14 cellular contexts compared by ENCODE assay signal in the genomic region with DNA sequence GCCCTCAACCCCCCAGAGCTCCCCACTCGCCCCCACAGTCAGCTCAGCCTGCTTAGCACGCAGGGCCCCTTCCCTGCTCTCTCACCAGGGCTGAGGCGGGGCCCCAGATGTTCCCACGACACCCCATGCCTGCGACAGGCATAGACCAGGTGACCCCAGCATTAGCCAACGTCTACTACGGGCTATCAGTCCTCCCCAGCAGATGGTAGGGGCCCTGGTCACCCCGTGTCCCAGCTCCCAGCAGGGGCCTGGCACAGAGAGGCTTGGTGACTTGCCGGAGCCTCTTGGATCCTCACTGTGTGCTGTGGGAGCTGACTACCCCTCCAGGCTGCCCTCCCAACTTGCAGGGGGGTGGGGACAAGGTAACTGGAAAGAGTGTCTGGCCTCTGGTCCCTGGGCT.
DNase-seq lines count a peak whose midpoint lies in the region; ATAC-seq and TF ChIP-seq lines count a peak whose summit lies in the region.
"Had no signal": no experiment of that assay in that cellular context is flagged by ENCODE, and none has a peak within 500 bp of the region (broad histone marks: within the 10 kb centered on the region; RNA-seq: fewer than 3 reads in every experiment).

No MANE protein-coding gene starts in this region.

- intact Hi-C loops in dorsolateral prefrontal cortex (cut with DNase I), result loop anchor here (2.0 to 5.0 kb wide), 5 partner anchors 88 to 529 kb away; no protein-coding TSS in a partner anchor

- H2AK5ac ChIP-seq in mesenchymal stem cell (ENCODE audit: low read length, severe bottlenecking), result no peak overlapping the region

- no peak overlapping the region for H2BK120ac ChIP-seq in mesenchymal stem cell (ENCODE audit: low read depth, low read length)

- no peaks in the 10 kb centered on the region for H3K79me2 ChIP-seq in Karpas-422 (ENCODE audit: low read length)

- in situ Hi-C loops in HAP-1 (cut with MboI; ENCODE audit: low sequenced_read_pairs), result no loop called here

- H3K27me3 Mint-ChIP-seq in osteocyte (ENCODE audit: unreplicated experiment), result no peaks in the 10 kb centered on the region
- H3K27me3 Mint-ChIP-seq: CD4-positive, alpha-beta memory T cell had no signal

- peak; percentile 80 for DNase-seq in Karpas-422
- DNase-seq in dorsolateral prefrontal cortex, result no peak
- no peak for DNase-seq in osteocyte (ENCODE audit: extremely low spot score, unreplicated experiment)
- DNase-seq in HAP-1 (ENCODE audit: low spot score in 2 of 2), result no peak
- DNase-seq in mesenchymal stem cell, result no peak
- no peak for DNase-seq in kidney glomerular epithelial cell (lab: John Stamatoyannopoulos, UW)
- DNase-seq: CD4-positive, alpha-beta memory T cell; NCI-H1105 treated with DMSO at 0.1 percent for 48 hours; NCI-H187; NCI-H748 treated with DMSO at 0.1 percent for 48 hours; PC-9 had no signal

- H3K27me3 ChIP-seq in Karpas-422 (ENCODE audit: low read length) (no peaks in the 10 kb centered on the region), dorsolateral prefrontal cortex (no peaks in the 10 kb centered on the region), HAP-1 (ENCODE audit: low read depth) (no peaks in the 10 kb centered on the region), mesenchymal stem cell (ENCODE audit: control insufficient read depth in 1 of 2, insufficient read depth in 1 of 2, low read length in 2 of 2) (no peaks in the 10 kb centered on the region)

- peak overlapping the region in 1 of 2 experiments; percentile 79 for H3K14ac ChIP-seq in mesenchymal stem cell (ENCODE audit: low read length in 2 of 2)

- H3K27ac ChIP-seq in 22Rv1, result 0 out of 2 replicates have a peak overlapping the region, but pooled peaks have one; percentile 17
- H3K27ac ChIP-seq in Karpas-422 (ENCODE audit: low read length), result peak overlapping the region; percentile 98
- peak overlapping the region in 44 of 59 donors; percentile 4 to 90 (median 70) for H3K27ac ChIP-seq in dorsolateral prefrontal cortex
- H3K27ac ChIP-seq in mesenchymal stem cell (ENCODE audit: low read length, poor library complexity, severe bottlenecking), result no peak overlapping the region
- H3K27ac ChIP-seq: PC-9 had no signal

- H3K9me3 ChIP-seq in Karpas-422 (ENCODE audit: low read length), result no peaks in the 10 kb centered on the region
- H3K9me3 ChIP-seq in HAP-1, result no peaks in the 10 kb centered on the region
- no peaks in the 10 kb centered on the region for H3K9me3 ChIP-seq in mesenchymal stem cell (ENCODE audit: control insufficient read depth, low read length)

- H3K79me1 ChIP-seq in mesenchymal stem cell (replicated peaks; ENCODE audit: low read length, poor library complexity, severe bottlenecking), result peaks cover 50% of the 10 kb centered on the region

- 94% methylated on average over 9 of the region's 9 CpGs for WGBS in mesenchymal stem cell

- H3K9me2 ChIP-seq in Karpas-422 (replicated peaks; ENCODE audit: insufficient read depth, low read length), result no peaks in the 10 kb centered on the region

- H2BK5ac ChIP-seq in mesenchymal stem cell (ENCODE audit: low read depth, low read length, poor library complexity, severe bottlenecking), result no peak overlapping the region

- peak overlapping the region in 1 of 2 experiments; percentile 28 for H3K18ac ChIP-seq in mesenchymal stem cell (ENCODE audit: low read depth in 1 of 2, low read length in 2 of 2)

- TF ChIP-seq CTCF in 22Rv1 (IDR thresholded peaks at IDR 0.05) (no peak), dorsolateral prefrontal cortex (IDR thresholded peaks at IDR 0.05 in 54 of 56, conservative IDR thresholded peaks at IDR 0.05 in 2 of 56; ENCODE audit: low read depth in 1 of 56, partially characterized antibody in 56 of 56) (no peak), osteocyte (IDR thresholded peaks at IDR 0.05) (no peak)

- no peak overlapping the region for H3K23ac ChIP-seq in mesenchymal stem cell (ENCODE audit: low read length in 2 of 2)

- H2AFZ ChIP-seq in Karpas-422 (ENCODE audit: low read length) (no peak overlapping the region), mesenchymal stem cell (ENCODE audit: low read depth, low read length) (no peak overlapping the region)
- H2AFZ ChIP-seq: PC-9 had no signal

- peaks cover 88% of the 10 kb centered on the region for H3K4me1 ChIP-seq in Karpas-422 (ENCODE audit: low read length)
- no peaks in the 10 kb centered on the region for H3K4me1 ChIP-seq in HAP-1
- peaks cover 45% of the 10 kb centered on the region for H3K4me1 ChIP-seq in mesenchymal stem cell (ENCODE audit: control insufficient read depth, insufficient read depth, low read depth, low read length)

- H4K91ac ChIP-seq in mesenchymal stem cell (ENCODE audit: low read length), result no peak overlapping the region

- no peaks in the 10 kb centered on the region for H3K36me3 ChIP-seq in Karpas-422 (ENCODE audit: insufficient read depth, low read length)
- H3K36me3 ChIP-seq in HAP-1 (replicated peaks), result peaks cover 7% of the 10 kb centered on the region
- H3K36me3 ChIP-seq in mesenchymal stem cell (ENCODE audit: control insufficient read depth in 1 of 2, insufficient read depth in 2 of 2, low read depth in 1 of 2, low read length in 2 of 2), result peaks cover 28 to 67% of the 10 kb centered on the region in 2 experiments

- H2BK12ac ChIP-seq in mesenchymal stem cell (ENCODE audit: low read length in 2 of 2), result no peak overlapping the region

- H3K27ac Mint-ChIP-seq in osteocyte (ENCODE audit: unreplicated experiment), result peak overlapping the region; percentile 84
- H3K27ac Mint-ChIP-seq: CD4-positive, alpha-beta memory T cell had no signal

- peaks cover 44% of the 10 kb centered on the region for H3K4me1 Mint-ChIP-seq in osteocyte (ENCODE audit: unreplicated experiment)

- no peaks in the 10 kb centered on the region for H3K9me3 Mint-ChIP-seq in osteocyte (ENCODE audit: unreplicated experiment)
- H3K9me3 Mint-ChIP-seq: CD4-positive, alpha-beta memory T cell had no signal

- peaks cover 9% of the 10 kb centered on the region for H3K36me3 Mint-ChIP-seq in osteocyte (ENCODE audit: unreplicated experiment)

- no peak for ATAC-seq in SK-N-SH treated with all-trans-retinoic acid at 6 μM for 48 hours
- ATAC-seq: Right ventricle myocardium inferior had no signal

- no peak overlapping the region for H3K4me3 Mint-ChIP-seq in osteocyte (ENCODE audit: unreplicated experiment)
- H3K4me3 Mint-ChIP-seq: CD4-positive, alpha-beta memory T cell had no signal

- H4K20me1 ChIP-seq in Karpas-422 (ENCODE audit: insufficient read depth, low read depth, low read length), result no peaks in the 10 kb centered on the region

- peak overlapping the region; percentile 71 for H3K4me2 ChIP-seq in Karpas-422 (ENCODE audit: low read depth, low read length, poor library complexity, severe bottlenecking)
- no peak overlapping the region for H3K4me2 ChIP-seq in mesenchymal stem cell (ENCODE audit: low read length, poor library complexity, severe bottlenecking)
- H3K4me2 ChIP-seq: PC-9 had no signal

- no peak overlapping the region for H4K8ac ChIP-seq in mesenchymal stem cell (ENCODE audit: low read length)

- no peak overlapping the region for H3K4ac ChIP-seq in mesenchymal stem cell (ENCODE audit: low read depth in 1 of 2, low read length in 2 of 2)

- H3K4me3 ChIP-seq in Karpas-422 (ENCODE audit: low read length) (peak overlapping the region; percentile 58), dorsolateral prefrontal cortex (no peak overlapping the region), HAP-1 (no peak overlapping the region), mesenchymal stem cell (ENCODE audit: insufficient read depth in 1 of 2, low read depth in 1 of 2, low read length in 2 of 2) (no peak overlapping the region)
- H3K4me3 ChIP-seq: PC-9 had no signal

- no peak overlapping the region for H2BK15ac ChIP-seq in mesenchymal stem cell (ENCODE audit: low read depth, poor library complexity, severe bottlenecking)

- H3K9ac ChIP-seq in Karpas-422 (ENCODE audit: low read length), result peak overlapping the region; percentile 68
- H3K9ac ChIP-seq in mesenchymal stem cell (ENCODE audit: low read length), result no peak overlapping the region

TF ChIP-seq in SK-N-SH treated with all-trans-retinoic acid at 6 μM for 48 hours, 23 proteins besides CTCF, POLR2A, EP300 and RAD21:
- TF ChIP-seq ZNF70 (CRISPR knock-in tag; IDR thresholded peaks at IDR 0.05), result no peak
- no peak for TF ChIP-seq ZNF8 (CRISPR knock-in tag; IDR thresholded peaks at IDR 0.05)
- no peak for TF ChIP-seq ZFP30 (CRISPR knock-in tag; IDR thresholded peaks at IDR 0.05)
- no peak for TF ChIP-seq CSDC2 (CRISPR knock-in tag; IDR thresholded peaks at IDR 0.05)
- no peak for TF ChIP-seq ZFP3 (CRISPR knock-in tag; IDR thresholded peaks at IDR 0.05)
- TF ChIP-seq, protein P1, sequence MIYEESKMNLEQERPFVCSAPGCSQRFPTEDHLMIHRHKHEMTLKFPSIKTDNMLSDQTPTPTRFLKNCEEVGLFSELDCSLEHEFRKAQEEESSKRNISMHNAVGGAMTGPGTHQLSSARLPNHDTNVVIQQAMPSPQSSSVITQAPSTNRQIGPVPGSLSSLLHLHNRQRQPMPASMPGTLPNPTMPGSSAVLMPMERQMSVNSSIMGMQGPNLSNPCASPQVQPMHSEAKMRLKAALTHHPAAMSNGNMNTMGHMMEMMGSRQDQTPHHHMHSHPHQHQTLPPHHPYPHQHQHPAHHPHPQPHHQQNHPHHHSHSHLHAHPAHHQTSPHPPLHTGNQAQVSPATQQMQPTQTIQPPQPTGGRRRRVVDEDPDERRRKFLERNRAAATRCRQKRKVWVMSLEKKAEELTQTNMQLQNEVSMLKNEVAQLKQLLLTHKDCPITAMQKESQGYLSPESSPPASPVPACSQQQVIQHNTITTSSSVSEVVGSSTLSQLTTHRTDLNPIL (CRISPR knock-in tag; IDR thresholded peaks at IDR 0.05; ENCODE audit: low read depth), result no peak
- no peak for TF ChIP-seq BACH2 (CRISPR knock-in tag; IDR thresholded peaks at IDR 0.05; ENCODE audit: borderline replicate concordance)
- no peak for TF ChIP-seq RARB (CRISPR knock-in tag; IDR thresholded peaks at IDR 0.05)
